1 cellular context compared by ENCODE assay signal in the genomic region with DNA sequence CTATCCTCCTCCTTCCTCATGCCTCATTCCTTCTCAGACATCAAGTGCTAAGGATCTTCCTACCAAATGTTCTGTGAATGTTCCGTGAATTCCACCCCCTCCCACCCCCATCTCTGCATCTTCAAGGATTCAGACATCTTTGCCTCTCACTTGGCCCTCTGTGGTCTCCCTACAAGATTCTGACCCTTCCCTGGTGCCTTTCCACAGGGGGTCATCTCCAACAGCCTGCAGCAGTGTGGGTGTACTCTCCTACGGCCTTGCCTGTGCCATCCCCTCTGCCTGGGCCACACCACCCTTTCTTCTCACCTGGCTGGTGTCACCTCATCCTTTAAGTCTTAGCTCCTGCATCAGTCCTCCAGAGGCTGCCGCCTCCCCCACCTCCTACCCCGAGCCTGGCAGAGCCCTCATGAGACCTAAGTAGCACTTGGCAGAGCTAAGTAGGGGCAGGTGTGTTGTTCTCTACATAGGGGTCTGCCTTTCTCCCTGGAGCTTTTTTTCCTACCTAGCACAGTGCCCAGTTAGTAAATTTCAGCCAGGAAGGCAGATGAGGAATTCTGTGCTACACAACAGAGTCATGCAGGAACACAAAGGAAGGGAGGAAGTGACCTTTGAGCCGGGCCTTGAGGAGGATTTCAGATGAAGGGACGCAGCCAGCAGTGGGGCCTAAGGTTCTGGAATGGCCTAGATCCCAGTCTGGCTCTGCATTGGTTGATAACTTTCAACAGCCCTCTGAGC.
TF ChIP-seq lines count a peak whose summit lies in the region.

No MANE protein-coding gene starts in this region.

TF ChIP-seq in HepG2, 621 proteins besides CTCF, POLR2A, EP300 and RAD21 (continues in another document):
- TF ChIP-seq ZNF850 (CRISPR knock-in tag; conservative IDR thresholded peaks at IDR 0.05) = no peak
- no peak for TF ChIP-seq RCOR2 (CRISPR knock-in tag; IDR thresholded peaks at IDR 0.05)
- TF ChIP-seq, protein P1, sequence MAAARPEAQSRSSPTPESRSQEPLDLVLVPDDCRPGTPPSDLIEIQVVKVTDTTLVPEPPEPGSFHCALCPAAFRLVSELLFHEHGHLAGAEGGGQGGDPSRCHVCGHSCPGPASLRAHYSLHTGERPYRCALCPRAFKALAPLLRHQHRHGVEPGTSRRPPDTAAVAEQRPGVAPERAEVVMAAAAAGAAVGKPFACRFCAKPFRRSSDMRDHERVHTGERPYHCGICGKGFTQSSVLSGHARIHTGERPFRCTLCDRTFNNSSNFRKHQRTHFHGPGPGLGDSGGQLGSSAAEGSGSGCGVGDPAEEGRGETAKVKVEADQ (CRISPR knock-in tag; IDR thresholded peaks at IDR 0.05; ENCODE audit: borderline replicate concordance) = no peak
- TF ChIP-seq, protein P2, sequence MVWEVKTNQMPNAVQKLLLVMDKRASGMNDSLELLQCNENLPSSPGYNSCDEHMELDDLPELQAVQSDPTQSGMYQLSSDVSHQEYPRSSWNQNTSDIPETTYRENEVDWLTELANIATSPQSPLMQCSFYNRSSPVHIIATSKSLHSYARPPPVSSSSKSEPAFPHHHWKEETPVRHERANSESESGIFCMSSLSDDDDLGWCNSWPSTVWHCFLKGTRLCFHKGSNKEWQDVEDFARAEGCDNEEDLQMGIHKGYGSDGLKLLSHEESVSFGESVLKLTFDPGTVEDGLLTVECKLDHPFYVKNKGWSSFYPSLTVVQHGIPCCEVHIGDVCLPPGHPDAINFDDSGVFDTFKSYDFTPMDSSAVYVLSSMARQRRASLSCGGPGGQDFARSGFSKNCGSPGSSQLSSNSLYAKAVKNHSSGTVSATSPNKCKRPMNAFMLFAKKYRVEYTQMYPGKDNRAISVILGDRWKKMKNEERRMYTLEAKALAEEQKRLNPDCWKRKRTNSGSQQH (CRISPR knock-in tag; IDR thresholded peaks at IDR 0.05; ENCODE audit: low read depth) = no peak; the same call in 1 of the 2 replicates
- TF ChIP-seq ZNF160 (CRISPR knock-in tag; IDR thresholded peaks at IDR 0.05) = no peak
- TF ChIP-seq, protein P3, sequence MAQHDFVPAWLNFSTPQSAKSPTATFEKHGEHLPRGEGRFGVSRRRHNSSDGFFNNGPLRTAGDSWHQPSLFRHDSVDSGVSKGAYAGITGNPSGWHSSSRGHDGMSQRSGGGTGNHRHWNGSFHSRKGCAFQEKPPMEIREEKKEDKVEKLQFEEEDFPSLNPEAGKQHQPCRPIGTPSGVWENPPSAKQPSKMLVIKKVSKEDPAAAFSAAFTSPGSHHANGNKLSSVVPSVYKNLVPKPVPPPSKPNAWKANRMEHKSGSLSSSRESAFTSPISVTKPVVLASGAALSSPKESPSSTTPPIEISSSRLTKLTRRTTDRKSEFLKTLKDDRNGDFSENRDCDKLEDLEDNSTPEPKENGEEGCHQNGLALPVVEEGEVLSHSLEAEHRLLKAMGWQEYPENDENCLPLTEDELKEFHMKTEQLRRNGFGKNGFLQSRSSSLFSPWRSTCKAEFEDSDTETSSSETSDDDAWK (CRISPR knock-in tag; IDR thresholded peaks at IDR 0.05) = no peak
- no peak for TF ChIP-seq ZFP36 (IDR thresholded peaks at IDR 0.05; ENCODE audit: borderline replicate concordance, low read depth, low read length, partially characterized antibody)
- TF ChIP-seq NKX3-1 (CRISPR knock-in tag; IDR thresholded peaks at IDR 0.05) = no peak
- TF ChIP-seq ZNF282 (IDR thresholded peaks at IDR 0.05; ENCODE audit: partially characterized antibody) = no peak
- TF ChIP-seq RELA (CRISPR knock-in tag; IDR thresholded peaks at IDR 0.05) = no peak
- no peak for TF ChIP-seq ATF7 (IDR thresholded peaks at IDR 0.05)
- no peak for TF ChIP-seq ATF7 (CRISPR knock-in tag; IDR thresholded peaks at IDR 0.05)
- no peak for TF ChIP-seq TOPORS (CRISPR knock-in tag; IDR thresholded peaks at IDR 0.05)
- TF ChIP-seq EHMT2 (IDR thresholded peaks at IDR 0.05; ENCODE audit: borderline replicate concordance, low read depth, low read length) = no peak
- TF ChIP-seq SP2 (CRISPR knock-in tag; IDR thresholded peaks at IDR 0.05) = no peak
- TF ChIP-seq, protein P4, sequence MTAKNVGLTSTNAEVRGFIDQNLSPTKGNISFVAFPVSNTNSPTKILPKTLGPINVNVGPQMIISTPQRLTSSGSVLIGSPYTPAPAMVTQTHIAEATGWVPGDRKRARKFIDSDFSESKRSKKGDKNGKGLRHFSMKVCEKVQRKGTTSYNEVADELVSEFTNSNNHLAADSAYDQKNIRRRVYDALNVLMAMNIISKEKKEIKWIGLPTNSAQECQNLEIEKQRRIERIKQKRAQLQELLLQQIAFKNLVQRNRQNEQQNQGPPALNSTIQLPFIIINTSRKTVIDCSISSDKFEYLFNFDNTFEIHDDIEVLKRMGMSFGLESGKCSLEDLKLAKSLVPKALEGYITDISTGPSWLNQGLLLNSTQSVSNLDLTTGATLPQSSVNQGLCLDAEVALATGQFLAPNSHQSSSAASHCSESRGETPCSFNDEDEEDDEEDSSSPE (CRISPR knock-in tag; IDR thresholded peaks at IDR 0.05) = no peak
- TF ChIP-seq PAF1 (CRISPR knock-in tag; IDR thresholded peaks at IDR 0.05) = no peak
- TF ChIP-seq ZNF781 (CRISPR knock-in tag; IDR thresholded peaks at IDR 0.05; ENCODE audit: borderline replicate concordance, not compliant biosample characterization) = peak; percentile 24
- TF ChIP-seq, protein P5, sequence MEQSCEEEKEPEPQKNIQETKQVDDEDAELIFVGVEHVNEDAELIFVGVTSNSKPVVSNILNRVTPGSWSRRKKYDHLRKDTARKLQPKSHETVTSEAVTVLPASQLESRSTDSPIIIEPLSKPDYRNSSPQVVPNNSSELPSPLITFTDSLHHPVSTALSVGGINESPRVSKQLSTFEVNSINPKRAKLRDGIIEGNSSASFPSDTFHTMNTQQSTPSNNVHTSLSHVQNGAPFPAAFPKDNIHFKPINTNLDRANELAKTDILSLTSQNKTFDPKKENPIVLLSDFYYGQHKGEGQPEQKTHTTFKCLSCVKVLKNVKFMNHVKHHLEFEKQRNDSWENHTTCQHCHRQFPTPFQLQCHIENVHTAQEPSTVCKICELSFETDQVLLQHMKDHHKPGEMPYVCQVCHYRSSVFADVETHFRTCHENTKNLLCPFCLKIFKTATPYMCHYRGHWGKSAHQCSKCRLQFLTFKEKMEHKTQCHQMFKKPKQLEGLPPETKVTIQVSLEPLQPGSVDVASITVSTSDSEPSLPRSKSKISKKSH (CRISPR knock-in tag; IDR thresholded peaks at IDR 0.05; ENCODE audit: borderline replicate concordance) = no peak
- TF ChIP-seq ZFY (CRISPR knock-in tag; IDR thresholded peaks at IDR 0.05) = peak; percentile 73
- TF ChIP-seq, protein P6, sequence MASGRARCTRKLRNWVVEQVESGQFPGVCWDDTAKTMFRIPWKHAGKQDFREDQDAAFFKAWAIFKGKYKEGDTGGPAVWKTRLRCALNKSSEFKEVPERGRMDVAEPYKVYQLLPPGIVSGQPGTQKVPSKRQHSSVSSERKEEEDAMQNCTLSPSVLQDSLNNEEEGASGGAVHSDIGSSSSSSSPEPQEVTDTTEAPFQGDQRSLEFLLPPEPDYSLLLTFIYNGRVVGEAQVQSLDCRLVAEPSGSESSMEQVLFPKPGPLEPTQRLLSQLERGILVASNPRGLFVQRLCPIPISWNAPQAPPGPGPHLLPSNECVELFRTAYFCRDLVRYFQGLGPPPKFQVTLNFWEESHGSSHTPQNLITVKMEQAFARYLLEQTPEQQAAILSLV (CRISPR knock-in tag; IDR thresholded peaks at IDR 0.05; ENCODE audit: borderline replicate concordance) = no peak
- no peak for TF ChIP-seq PRMT3 (CRISPR knock-in tag; IDR thresholded peaks at IDR 0.05; ENCODE audit: borderline replicate concordance, low read depth)
- TF ChIP-seq ZNF510 (CRISPR knock-in tag; IDR thresholded peaks at IDR 0.05; ENCODE audit: low read depth) = no peak
- no peak for TF ChIP-seq ZNF263 (CRISPR knock-in tag; IDR thresholded peaks at IDR 0.05)
- no peak for TF ChIP-seq SIX1 (CRISPR knock-in tag; IDR thresholded peaks at IDR 0.05; ENCODE audit: borderline replicate concordance)
- TF ChIP-seq REPIN1 (CRISPR knock-in tag; IDR thresholded peaks at IDR 0.05; ENCODE audit: borderline replicate concordance, low read depth) = no peak
- TF ChIP-seq ZNF749 (CRISPR knock-in tag; IDR thresholded peaks at IDR 0.05; ENCODE audit: borderline replicate concordance) = no peak
- TF ChIP-seq ZSCAN9 (CRISPR knock-in tag; IDR thresholded peaks at IDR 0.05; ENCODE audit: borderline replicate concordance) = no peak; the same call in 1 of the 2 replicates
- no peak for TF ChIP-seq ZNF251 (CRISPR knock-in tag; IDR thresholded peaks at IDR 0.05)
- TF ChIP-seq, protein P7, sequence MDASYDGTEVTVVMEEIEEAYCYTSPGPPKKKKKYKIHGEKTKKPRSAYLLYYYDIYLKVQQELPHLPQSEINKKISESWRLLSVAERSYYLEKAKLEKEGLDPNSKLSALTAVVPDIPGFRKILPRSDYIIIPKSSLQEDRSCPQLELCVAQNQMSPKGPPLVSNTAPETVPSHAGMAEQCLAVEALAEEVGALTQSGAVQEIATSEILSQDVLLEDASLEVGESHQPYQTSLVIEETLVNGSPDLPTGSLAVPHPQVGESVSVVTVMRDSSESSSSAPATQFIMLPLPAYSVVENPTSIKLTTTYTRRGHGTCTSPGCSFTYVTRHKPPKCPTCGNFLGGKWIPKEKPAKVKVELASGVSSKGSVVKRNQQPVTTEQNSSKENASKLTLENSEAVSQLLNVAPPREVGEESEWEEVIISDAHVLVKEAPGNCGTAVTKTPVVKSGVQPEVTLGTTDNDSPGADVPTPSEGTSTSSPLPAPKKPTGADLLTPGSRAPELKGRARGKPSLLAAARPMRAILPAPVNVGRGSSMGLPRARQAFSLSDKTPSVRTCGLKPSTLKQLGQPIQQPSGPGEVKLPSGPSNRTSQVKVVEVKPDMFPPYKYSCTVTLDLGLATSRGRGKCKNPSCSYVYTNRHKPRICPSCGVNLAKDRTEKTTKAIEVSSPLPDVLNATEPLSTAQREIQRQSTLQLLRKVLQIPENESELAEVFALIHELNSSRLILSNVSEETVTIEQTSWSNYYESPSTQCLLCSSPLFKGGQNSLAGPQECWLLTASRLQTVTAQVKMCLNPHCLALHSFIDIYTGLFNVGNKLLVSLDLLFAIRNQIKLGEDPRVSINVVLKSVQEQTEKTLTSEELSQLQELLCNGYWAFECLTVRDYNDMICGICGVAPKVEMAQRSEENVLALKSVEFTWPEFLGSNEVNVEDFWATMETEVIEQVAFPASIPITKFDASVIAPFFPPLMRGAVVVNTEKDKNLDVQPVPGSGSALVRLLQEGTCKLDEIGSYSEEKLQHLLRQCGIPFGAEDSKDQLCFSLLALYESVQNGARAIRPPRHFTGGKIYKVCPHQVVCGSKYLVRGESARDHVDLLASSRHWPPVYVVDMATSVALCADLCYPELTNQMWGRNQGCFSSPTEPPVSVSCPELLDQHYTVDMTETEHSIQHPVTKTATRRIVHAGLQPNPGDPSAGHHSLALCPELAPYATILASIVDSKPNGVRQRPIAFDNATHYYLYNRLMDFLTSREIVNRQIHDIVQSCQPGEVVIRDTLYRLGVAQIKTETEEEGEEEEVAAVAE (CRISPR knock-in tag; IDR thresholded peaks at IDR 0.05; ENCODE audit: borderline replicate concordance) = no peak
- peak; percentile 16; the same call in 1 of the 2 replicates for TF ChIP-seq ZSCAN25 (CRISPR knock-in tag; IDR thresholded peaks at IDR 0.05)
- TF ChIP-seq, protein P8, sequence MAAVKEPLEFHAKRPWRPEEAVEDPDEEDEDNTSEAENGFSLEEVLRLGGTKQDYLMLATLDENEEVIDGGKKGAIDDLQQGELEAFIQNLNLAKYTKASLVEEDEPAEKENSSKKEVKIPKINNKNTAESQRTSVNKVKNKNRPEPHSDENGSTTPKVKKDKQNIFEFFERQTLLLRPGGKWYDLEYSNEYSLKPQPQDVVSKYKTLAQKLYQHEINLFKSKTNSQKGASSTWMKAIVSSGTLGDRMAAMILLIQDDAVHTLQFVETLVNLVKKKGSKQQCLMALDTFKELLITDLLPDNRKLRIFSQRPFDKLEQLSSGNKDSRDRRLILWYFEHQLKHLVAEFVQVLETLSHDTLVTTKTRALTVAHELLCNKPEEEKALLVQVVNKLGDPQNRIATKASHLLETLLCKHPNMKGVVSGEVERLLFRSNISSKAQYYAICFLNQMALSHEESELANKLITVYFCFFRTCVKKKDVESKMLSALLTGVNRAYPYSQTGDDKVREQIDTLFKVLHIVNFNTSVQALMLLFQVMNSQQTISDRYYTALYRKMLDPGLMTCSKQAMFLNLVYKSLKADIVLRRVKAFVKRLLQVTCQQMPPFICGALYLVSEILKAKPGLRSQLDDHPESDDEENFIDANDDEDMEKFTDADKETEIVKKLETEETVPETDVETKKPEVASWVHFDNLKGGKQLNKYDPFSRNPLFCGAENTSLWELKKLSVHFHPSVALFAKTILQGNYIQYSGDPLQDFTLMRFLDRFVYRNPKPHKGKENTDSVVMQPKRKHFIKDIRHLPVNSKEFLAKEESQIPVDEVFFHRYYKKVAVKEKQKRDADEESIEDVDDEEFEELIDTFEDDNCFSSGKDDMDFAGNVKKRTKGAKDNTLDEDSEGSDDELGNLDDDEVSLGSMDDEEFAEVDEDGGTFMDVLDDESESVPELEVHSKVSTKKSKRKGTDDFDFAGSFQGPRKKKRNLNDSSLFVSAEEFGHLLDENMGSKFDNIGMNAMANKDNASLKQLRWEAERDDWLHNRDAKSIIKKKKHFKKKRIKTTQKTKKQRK (IDR thresholded peaks at IDR 0.05; ENCODE audit: low read length) = no peak
- TF ChIP-seq ZNF746 (CRISPR knock-in tag; IDR thresholded peaks at IDR 0.05) = no peak
- TF ChIP-seq, protein P9, sequence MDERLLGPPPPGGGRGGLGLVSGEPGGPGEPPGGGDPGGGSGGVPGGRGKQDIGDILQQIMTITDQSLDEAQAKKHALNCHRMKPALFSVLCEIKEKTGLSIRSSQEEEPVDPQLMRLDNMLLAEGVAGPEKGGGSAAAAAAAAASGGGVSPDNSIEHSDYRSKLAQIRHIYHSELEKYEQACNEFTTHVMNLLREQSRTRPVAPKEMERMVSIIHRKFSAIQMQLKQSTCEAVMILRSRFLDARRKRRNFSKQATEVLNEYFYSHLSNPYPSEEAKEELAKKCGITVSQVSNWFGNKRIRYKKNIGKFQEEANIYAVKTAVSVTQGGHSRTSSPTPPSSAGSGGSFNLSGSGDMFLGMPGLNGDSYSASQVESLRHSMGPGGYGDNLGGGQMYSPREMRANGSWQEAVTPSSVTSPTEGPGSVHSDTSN (CRISPR knock-in tag; IDR thresholded peaks at IDR 0.05) = no peak
- no peak for TF ChIP-seq ZNF292 (CRISPR knock-in tag; IDR thresholded peaks at IDR 0.05; ENCODE audit: borderline replicate concordance, low read depth)
- no peak for TF ChIP-seq SMC3 (IDR thresholded peaks at IDR 0.05; ENCODE audit: low read length)
- TF ChIP-seq SALL1 (CRISPR knock-in tag; IDR thresholded peaks at IDR 0.05) = peak; percentile 71
